ENCODE assay signal across 39 cellular contexts in genomic region chr13:91450913-91451312, GRCh38. TPM values are rescaled to one million over a fixed set of nuclear protein-coding genes. Genes with fewer than 3 reads are reported as not detected.
DNase-seq lines count a peak whose midpoint lies in the region; ATAC-seq, FAIRE-seq and TF ChIP-seq lines count a peak whose summit lies in the region.
"Had no signal": no experiment of that assay in that cellular context is flagged by ENCODE, and none has a peak within 500 bp of the region (broad histone marks: within the 10 kb centered on the region; RNA-seq: fewer than 3 reads in every experiment).

No MANE protein-coding gene starts in this region.

- 0 out of 2 replicates have a peak overlapping the region, but pooled peaks have one; percentile 12 for H3K27ac ChIP-seq in SJCRH30
- no peak overlapping the region for H3K27ac ChIP-seq in astrocyte (ENCODE audit: low read depth, low read length)
- no peak overlapping the region for H3K27ac ChIP-seq in K562 (ENCODE audit: extremely low read depth, low read depth, low read length)
- no peak overlapping the region for H3K27ac ChIP-seq in neural progenitor cell
- H3K27ac ChIP-seq in sigmoid colon, result no peak overlapping the region
- no peak overlapping the region for H3K27ac ChIP-seq in colonic mucosa
- H3K27ac ChIP-seq: 22Rv1; A549; BLaER1; BLaER1 treated with 17β-estradiol and CSF1 and Interleukin-3, amounts not matched to agents 10 nM and 100 nM; C4-2B had no signal

- H3K4me3 ChIP-seq in SJCRH30 (no peak overlapping the region), astrocyte (ENCODE audit: insufficient read depth, low read depth, low read length) (no peak overlapping the region), K562 (no peak overlapping the region), neural progenitor cell (no peak overlapping the region), sigmoid colon (no peak overlapping the region), colonic mucosa (no peak overlapping the region)
- H3K4me3 ChIP-seq: A549; BLaER1; BLaER1 treated with 17β-estradiol and CSF1 and Interleukin-3, amounts not matched to agents 10 nM and 100 nM had no signal

- DNase-seq in SJCRH30, result no peak
- DNase-seq in astrocyte (ENCODE audit: low read depth), result no peak
- no peak for DNase-seq in K562 (ENCODE audit: extremely low read depth in 1 of 4, low spot score in 3 of 4)
- DNase-seq in neural progenitor cell (ENCODE audit: low spot score), result no peak
- no peak for DNase-seq in sigmoid colon
- no peak for DNase-seq in colonic mucosa
- no peak for DNase-seq in putamen (ENCODE audit: low spot score)
- DNase-seq: 8988T; ACHN; AML-193; BE2C; C1 segment of cervical spinal cord; Caco-2; Calu3; CD4-positive, alpha-beta memory T cell; CD4-positive, alpha-beta T cell; CD4-positive, CD25-positive, alpha-beta regulatory T cell; CD8-positive, alpha-beta memory T cell; CD8-positive, alpha-beta T cell; COR-L47; DMS 273 treated with DMSO at 0.1 percent for 48 hours; DMS153; DMS53; DMS79; DMS79 treated with DMSO at 0.1 percent for 48 hours; DND-41; EL had no signal

- in situ Hi-C loops in K562 (cut with MboI), result no loop called here

- no peaks in the 10 kb centered on the region for H3K9me1 ChIP-seq in K562 (ENCODE audit: control insufficient read depth, insufficient read depth, low read length)

- intact Hi-C loops in K562 (cut with micrococcal nuclease), result no loop called here
- intact Hi-C loops in sigmoid colon (cut with DNase I), result no loop called here
- intact Hi-C loops in colonic mucosa (cut with DNase I), result no loop called here

- H2AFZ ChIP-seq in astrocyte (ENCODE audit: low read depth, low read length) (no peak overlapping the region), K562 (ENCODE audit: low read depth, low read length) (no peak overlapping the region), neural progenitor cell (replicated peaks) (no peak overlapping the region)

- no peak for TF ChIP-seq EP300 in K562 (IDR thresholded peaks at IDR 0.05; ENCODE audit: low read length)
- no peak for TF ChIP-seq EP300 in sigmoid colon (IDR thresholded peaks at IDR 0.05)

- ATAC-seq in K562 (no peak), HG02840 (IDR thresholded peaks at IDR 0.05; ENCODE audit: low FRiP score, unreplicated experiment) (no peak)
- ATAC-seq: A549; CD8-positive, alpha-beta T cell had no signal

- H3K9me3 Mint-ChIP-seq in astrocyte (ENCODE audit: unreplicated experiment), result no peaks in the 10 kb centered on the region
- no peaks in the 10 kb centered on the region for H3K9me3 Mint-ChIP-seq in neural progenitor cell
- H3K9me3 Mint-ChIP-seq: CD4-positive, alpha-beta T cell; CD4-positive, CD25-positive, alpha-beta regulatory T cell; CD8-positive, alpha-beta memory T cell; CD8-positive, alpha-beta T cell had no signal

- H3K27me3 Mint-ChIP-seq in astrocyte (ENCODE audit: low read depth, unreplicated experiment) (peaks cover 1% of the 10 kb centered on the region), neural progenitor cell (ENCODE audit: insufficient read depth, low read depth) (no peaks in the 10 kb centered on the region)

- H3K4me1 ChIP-seq in SJCRH30 (peaks cover 10% of the 10 kb centered on the region), astrocyte (ENCODE audit: insufficient read depth, low read length) (no peaks in the 10 kb centered on the region), K562 (replicated peaks in 1 of 2; ENCODE audit: control insufficient read depth in 2 of 2, insufficient read depth in 2 of 2, low read length in 2 of 2) (no peaks in the 10 kb centered on the region), neural progenitor cell (no peaks in the 10 kb centered on the region), sigmoid colon (no peaks in the 10 kb centered on the region), colonic mucosa (no peaks in the 10 kb centered on the region)
- H3K4me1 ChIP-seq: A549; BE2C; BLaER1; BLaER1 treated with 17β-estradiol and CSF1 and Interleukin-3, amounts not matched to agents 10 nM and 100 nM; Caco-2 had no signal

- no peaks in the 10 kb centered on the region for H3K36me3 ChIP-seq in SJCRH30
- H3K36me3 ChIP-seq in astrocyte (ENCODE audit: insufficient read depth, low read length), result no peaks in the 10 kb centered on the region
- no peaks in the 10 kb centered on the region for H3K36me3 ChIP-seq in K562 (ENCODE audit: control insufficient read depth, insufficient read depth, low read length)
- no peaks in the 10 kb centered on the region for H3K36me3 ChIP-seq in neural progenitor cell
- H3K36me3 ChIP-seq in sigmoid colon, result no peaks in the 10 kb centered on the region
- no peaks in the 10 kb centered on the region for H3K36me3 ChIP-seq in colonic mucosa
- H3K36me3 ChIP-seq: BE2C; BLaER1; BLaER1 treated with 17β-estradiol and CSF1 and Interleukin-3, amounts not matched to agents 10 nM and 100 nM had no signal

- CTCF ChIA-PET in K562 (lab: Yijun Ruan, JAX; ENCODE audit: low intra/inter-chr PET ratio), result no interaction called here

- TF ChIP-seq RAD21 in K562 (CRISPR knock-in tag; conservative IDR thresholded peaks at IDR 0.05 in 1 of 2, IDR thresholded peaks at IDR 0.05 in 1 of 2), result no peak

- H3K9me3 ChIP-seq in SJCRH30 (replicated peaks) (no peaks in the 10 kb centered on the region), astrocyte (ENCODE audit: insufficient read depth, low read depth, low read length) (no peaks in the 10 kb centered on the region), K562 (replicated peaks; ENCODE audit: control insufficient read depth, insufficient read depth, low read depth, low read length) (no peaks in the 10 kb centered on the region; the same call in 1 of the 2 replicates), neural progenitor cell (ENCODE audit: low read depth) (no peaks in the 10 kb centered on the region), sigmoid colon (no peaks in the 10 kb centered on the region), colonic mucosa (no peaks in the 10 kb centered on the region)
- H3K9me3 ChIP-seq: A549; BE2C; BLaER1; BLaER1 treated with 17β-estradiol and CSF1 and Interleukin-3, amounts not matched to agents 10 nM and 100 nM; Caco-2 had no signal

- no TSS peak for BruUV-seq in K562 (replicated peaks; lab: Mats Ljungman, UMichigan)

- POLR2A ChIA-PET in K562 (lab: Yijun Ruan, JAX), result interaction anchor here (1.1 kb wide), 1 partner anchor 15 kb away, joined by 4 read pairs; no protein-coding TSS in a partner anchor

- no peaks in the 10 kb centered on the region for H3F3A ChIP-seq in neural progenitor cell (ENCODE audit: low read depth)

- no peaks in the 10 kb centered on the region for H3K4me1 Mint-ChIP-seq in astrocyte (ENCODE audit: low read depth, unreplicated experiment)
- peaks cover 3% of the 10 kb centered on the region for H3K4me1 Mint-ChIP-seq in neural progenitor cell
- H3K4me1 Mint-ChIP-seq: B cell; CD14-positive monocyte; CD4-positive, alpha-beta memory T cell; CD4-positive, CD25-positive, alpha-beta regulatory T cell; CD8-positive, alpha-beta memory T cell had no signal

- FAIRE-seq in astrocyte (lab: Jason Lieb, UNC) (peak; percentile 34), K562 (lab: Jason Lieb, UNC) (no peak)
- FAIRE-seq: A204.1, A549, D721Med had no signal

- H3K4me2 ChIP-seq in astrocyte (ENCODE audit: low read length), result no peak overlapping the region
- H3K4me2 ChIP-seq in K562 (ENCODE audit: insufficient read depth, low read length), result no peak overlapping the region
- no peak overlapping the region for H3K4me2 ChIP-seq in neural progenitor cell
- H3K4me2 ChIP-seq: A549; BLaER1; BLaER1 treated with 17β-estradiol and CSF1 and Interleukin-3, amounts not matched to agents 10 nM and 100 nM had no signal

- H3K36me3 Mint-ChIP-seq in astrocyte (ENCODE audit: low read depth, unreplicated experiment), result no peaks in the 10 kb centered on the region
- H3K36me3 Mint-ChIP-seq in neural progenitor cell, result no peaks in the 10 kb centered on the region
- H3K36me3 Mint-ChIP-seq: CD14-positive monocyte; CD4-positive, alpha-beta memory T cell; CD4-positive, CD25-positive, alpha-beta regulatory T cell; CD8-positive, alpha-beta memory T cell; CD8-positive, alpha-beta T cell had no signal

- TF ChIP-seq CTCF in astrocyte (IDR thresholded peaks at IDR 0.05; ENCODE audit: insufficient read depth, low read depth, low read length) (no peak), K562 (IDR thresholded peaks at IDR 0.05 in 2 of 3, conservative IDR thresholded peaks at IDR 0.05 in 1 of 3; ENCODE audit: insufficient read depth in 2 of 3, low read depth in 1 of 3, low read length in 3 of 3) (no peak), neural progenitor cell (IDR thresholded peaks at IDR 0.05) (no peak), sigmoid colon (IDR thresholded peaks at IDR 0.05) (no peak), colonic mucosa (IDR thresholded peaks at IDR 0.05) (no peak)

- TF ChIP-seq POLR2A in K562 (conservative IDR thresholded peaks at IDR 0.05) (no peak), sigmoid colon (IDR thresholded peaks at IDR 0.05) (no peak)

- H3K79me2 ChIP-seq in astrocyte (ENCODE audit: insufficient read depth, low read length) (no peaks in the 10 kb centered on the region), K562 (ENCODE audit: control insufficient read depth, insufficient read depth, low read length) (no peaks in the 10 kb centered on the region), neural progenitor cell (ENCODE audit: low read depth) (no peaks in the 10 kb centered on the region)

- H3K9ac ChIP-seq in astrocyte (ENCODE audit: low read length), result no peak overlapping the region
- no peak overlapping the region for H3K9ac ChIP-seq in K562 (ENCODE audit: insufficient read depth in 1 of 2, low read depth in 2 of 2, low read length in 2 of 2)
- H3K9ac ChIP-seq in neural progenitor cell, result no peak overlapping the region
- H3K9ac ChIP-seq in colonic mucosa (ENCODE audit: low read depth in 2 of 2, low read length in 2 of 2), result no peak overlapping the region
- H3K9ac ChIP-seq: BLaER1; BLaER1 treated with 17β-estradiol and CSF1 and Interleukin-3, amounts not matched to agents 10 nM and 100 nM had no signal

- under 1% methylated on average over 2 of the region's 2 CpGs for WGBS in K562 (ENCODE audit: insufficient coverage, low coverage, missing lambda C conversion rate)
- WGBS in sigmoid colon, 2 donors, result 49 to 78% methylated on average over 2 of the region's 2 CpGs

- H3K4me3 Mint-ChIP-seq in astrocyte (ENCODE audit: unreplicated experiment), result no peak overlapping the region
- no peak overlapping the region for H3K4me3 Mint-ChIP-seq in neural progenitor cell
- H3K4me3 Mint-ChIP-seq: B cell; CD14-positive monocyte; CD4-positive, alpha-beta memory T cell; CD4-positive, alpha-beta T cell; CD4-positive, CD25-positive, alpha-beta regulatory T cell; CD8-positive, alpha-beta memory T cell; CD8-positive, alpha-beta T cell had no signal

- H4K20me1 ChIP-seq in astrocyte (ENCODE audit: insufficient read depth, low read length) (no peaks in the 10 kb centered on the region), K562 (replicated peaks; ENCODE audit: control insufficient read depth, insufficient read depth, low read length) (no peaks in the 10 kb centered on the region), neural progenitor cell (ENCODE audit: low read depth) (no peaks in the 10 kb centered on the region)
- H4K20me1 ChIP-seq: BLaER1; BLaER1 treated with 17β-estradiol and CSF1 and Interleukin-3, amounts not matched to agents 10 nM and 100 nM had no signal

- H3K27ac Mint-ChIP-seq in astrocyte (ENCODE audit: unreplicated experiment) (no peak overlapping the region), neural progenitor cell (peak overlapping the region; percentile 51)
- H3K27ac Mint-ChIP-seq: B cell; CD14-positive monocyte; CD4-positive, alpha-beta memory T cell; CD4-positive, alpha-beta T cell; CD4-positive, CD25-positive, alpha-beta regulatory T cell; CD8-positive, alpha-beta memory T cell; CD8-positive, alpha-beta T cell had no signal

- H3K27me3 ChIP-seq in SJCRH30 (no peaks in the 10 kb centered on the region), astrocyte (ENCODE audit: insufficient read depth, low read length) (no peaks in the 10 kb centered on the region), K562 (ENCODE audit: control insufficient read depth in 2 of 2, insufficient read depth in 2 of 2, low read length in 2 of 2) (no peaks in the 10 kb centered on the region), neural progenitor cell (no peaks in the 10 kb centered on the region), sigmoid colon (no peaks in the 10 kb centered on the region), colonic mucosa (no peaks in the 10 kb centered on the region)
- H3K27me3 ChIP-seq: BE2C; BLaER1; BLaER1 treated with 17β-estradiol and CSF1 and Interleukin-3, amounts not matched to agents 10 nM and 100 nM had no signal

RNA-seq across cellular contexts. Expression of gene GPC5, which starts 52.5 kb away (rescaled TPM):
- 0.18 and 0.49 TPM in 2 replicates for total RNA-seq in SJCRH30 (2014; rRNA removed; shearing (Covaris generic))
- total RNA-seq in astrocyte (0.67 and 1.1 TPM in 2 replicates), K562 (2014; rRNA removed) (0.12 and 0.27 TPM in 2 replicates), K562 (2014; rRNA removed; fragmentation: Illumina TruSeq; extraction: Trizol) (not detected in 2 replicates), K562 (2015; rRNA removed; fragmentation: Illumina TruSeq; extraction: Trizol) (not detected in 2 replicates), K562 (2021) (not detected in 2 replicates), neural progenitor cell (ENCODE audit: low replicate concordance) (0.07 and 0.77 TPM in 2 replicates), sigmoid colon (1 to 10 TPM; 1.5 to 3.9 (median 2.9) TPM), colonic mucosa (under 1 TPM in 1 of 2 donors, not detected in 1; 0.42 TPM)
- 0.32 TPM in 1 of 2 replicates, not detected in the other for total RNA-seq in K562 (2011; cell fraction: chromatin; rRNA removed; ENCODE audit: low replicate concordance)
- total RNA-seq in K562 (2011; cell fraction: nucleolus; rRNA removed), result 0.17 and 0.26 TPM in 2 replicates
- total RNA-seq in K562 (2011; cell fraction: nucleoplasm; rRNA removed), result not detected in 2 replicates
- polyA plus RNA-seq in K562 (2011; rRNA removed) (0.08 and 0.18 TPM in 2 replicates), K562 (2014; fragmentation: Illumina TruSeq; extraction: Trizol) (not detected in 2 replicates), K562 (2014; fragmentation: Nextera tagmentation; extraction: Ambion mirVana) (not detected), K562 (2014; rRNA removed) (not detected in 2 replicates), sigmoid colon (under 1 TPM in 1 of 3 donors, not detected in 2; 0.39 TPM)
- not detected in 2 replicates for polyA plus RNA-seq in K562 (2011; cell fraction: cytosol; rRNA removed)
- polyA plus RNA-seq in K562 (2011; cell fraction: nucleus; rRNA removed), result 0.20 and 0.28 TPM in 2 replicates
- 0.03 and 0.15 TPM in 2 replicates for polyA plus RNA-seq in K562 (2012)
- polyA minus RNA-seq in K562 (2011; rRNA and poly(A)+ RNA removed), result 0.07 and 0.33 TPM in 2 replicates
- polyA minus RNA-seq in K562 (2011; cell fraction: cytosol; rRNA and poly(A)+ RNA removed), result not detected in 2 replicates
- 0.27 and 0.78 TPM in 2 replicates for polyA minus RNA-seq in K562 (2011; cell fraction: nucleus; rRNA and poly(A)+ RNA removed)
- total RNA-seq: A172; Calu3; CD4-positive, alpha-beta T cell had no signal
- polyA plus RNA-seq: A549; BJ; CD14-positive monocyte; CD4-positive, alpha-beta memory T cell had no signal
